ENCODE assay signal across 25 cellular contexts in the genomic region with DNA sequence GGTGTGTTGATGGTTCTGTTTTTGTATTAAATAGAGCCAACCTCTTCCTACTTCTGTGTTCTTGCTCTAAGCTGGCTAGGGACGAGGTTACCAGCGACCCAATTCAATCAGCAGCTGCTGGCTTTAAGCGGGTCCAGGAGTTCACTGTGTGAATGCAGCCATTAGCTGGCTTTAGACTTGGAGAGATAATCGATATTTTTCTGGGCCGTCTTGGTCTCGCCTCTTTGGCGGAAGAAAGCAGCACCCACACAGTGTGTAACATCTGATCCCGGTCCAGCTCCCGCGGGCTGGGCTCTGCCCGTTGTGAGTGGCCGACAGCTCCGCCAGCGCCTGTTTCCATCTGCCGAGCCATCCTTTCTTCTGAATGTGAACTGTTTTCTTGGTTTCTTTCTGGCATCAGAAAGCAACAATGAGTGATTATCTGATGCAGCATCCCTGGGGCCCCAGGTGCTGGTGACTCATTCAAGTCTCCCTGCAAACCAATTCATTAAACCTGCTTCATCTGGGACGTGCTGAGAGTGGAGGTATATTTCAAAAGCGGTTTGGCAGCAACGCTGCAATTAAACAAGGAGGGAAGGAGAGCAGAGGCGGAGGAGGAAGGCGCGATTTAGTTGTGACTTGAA.
DNase-seq lines count a peak whose midpoint lies in the region; ATAC-seq, FAIRE-seq and TF ChIP-seq lines count a peak whose summit lies in the region.
"Had no signal": no experiment of that assay in that cellular context is flagged by ENCODE, and none has a peak within 500 bp of the region (broad histone marks: within the 10 kb centered on the region; RNA-seq: fewer than 3 reads in every experiment).

No MANE protein-coding gene starts in this region.

- FAIRE-seq in bronchial epithelial cell (lab: Jason Lieb, UNC), result peak; percentile 13
- FAIRE-seq: islet of Langerhans had no signal

- no peak overlapping the region for H3K27ac Mint-ChIP-seq in activated CD8-positive, alpha-beta memory T cell treated with anti-CD3 and anti-CD28 coated beads, Interleukin-2, amount 10 ng/mL, durations not matched to agents 7 days and 5 days
- H3K27ac Mint-ChIP-seq in activated CD4-positive, alpha-beta T cell treated with anti-CD3 and anti-CD28 coated beads for 36 hours, result no peak overlapping the region
- H3K27ac Mint-ChIP-seq: activated naive CD8-positive, alpha-beta T cell treated with anti-CD3 and anti-CD28 coated beads for 36 hours; H9; naive thymus-derived CD8-positive, alpha-beta T cell; T-cell had no signal

- no peak overlapping the region for H3K4me3 Mint-ChIP-seq in activated CD8-positive, alpha-beta memory T cell treated with anti-CD3 and anti-CD28 coated beads, Interleukin-2, amount 10 ng/mL, durations not matched to agents 7 days and 5 days
- no peak overlapping the region for H3K4me3 Mint-ChIP-seq in activated CD4-positive, alpha-beta T cell treated with anti-CD3 and anti-CD28 coated beads for 36 hours
- H3K4me3 Mint-ChIP-seq: activated naive CD8-positive, alpha-beta T cell treated with anti-CD3 and anti-CD28 coated beads for 36 hours; activated T-cell treated with anti-CD3 and anti-CD28 coated beads, Interleukin-2, amount 50 U/mL, for 4 hours; H9; IgD-negative memory B cell; naive thymus-derived CD8-positive, alpha-beta T cell; T-cell had no signal

- H3K9me3 ChIP-seq in lung (ENCODE audit: control insufficient read depth in 2 of 2, insufficient read depth in 1 of 2, low read length in 1 of 2) (peaks cover 0 to 10% of the 10 kb centered on the region in 2 donors), vagina (no peaks in the 10 kb centered on the region)
- H3K9me3 ChIP-seq: BE2C, body of pancreas had no signal

- peaks cover 7% of the 10 kb centered on the region for H3K27me3 Mint-ChIP-seq in activated CD8-positive, alpha-beta memory T cell treated with anti-CD3 and anti-CD28 coated beads, Interleukin-2, amount 10 ng/mL, durations not matched to agents 7 days and 5 days
- peaks cover 20% of the 10 kb centered on the region for H3K27me3 Mint-ChIP-seq in activated CD4-positive, alpha-beta T cell treated with anti-CD3 and anti-CD28 coated beads for 36 hours

- TF ChIP-seq POLR2A in vagina (IDR thresholded peaks at IDR 0.05), result no peak

- H3K4me1 ChIP-seq in lung (ENCODE audit: control insufficient read depth in 2 of 2, insufficient read depth in 2 of 2, low read length in 2 of 2), result no peaks in the 10 kb centered on the region
- peaks cover 16% of the 10 kb centered on the region for H3K4me1 ChIP-seq in vagina
- H3K4me1 ChIP-seq: BE2C had no signal

- no peaks in the 10 kb centered on the region for H3K27me3 ChIP-seq in bronchial epithelial cell (ENCODE audit: control insufficient read depth, insufficient read depth, low read length)
- H3K27me3 ChIP-seq in lung (ENCODE audit: control insufficient read depth, insufficient read depth), result no peaks in the 10 kb centered on the region
- no peaks in the 10 kb centered on the region for H3K27me3 ChIP-seq in vagina
- H3K27me3 ChIP-seq: body of pancreas had no signal

- no peak overlapping the region for H3K4me3 ChIP-seq in bronchial epithelial cell (ENCODE audit: low read depth, low read length)
- H3K4me3 ChIP-seq in lung, result no peak overlapping the region
- H3K4me3 ChIP-seq in vagina, result no peak overlapping the region
- H3K4me3 ChIP-seq: body of pancreas had no signal

- TF ChIP-seq CTCF in bronchial epithelial cell (IDR thresholded peaks at IDR 0.05; ENCODE audit: insufficient read depth, low read length, severe bottlenecking) (no peak), lung (IDR thresholded peaks at IDR 0.05; ENCODE audit: control extremely low read depth, extremely low read depth) (no peak), vagina (IDR thresholded peaks at IDR 0.05) (no peak)

- no peaks in the 10 kb centered on the region for H3K4me1 Mint-ChIP-seq in activated CD8-positive, alpha-beta memory T cell treated with anti-CD3 and anti-CD28 coated beads, Interleukin-2, amount 10 ng/mL, durations not matched to agents 7 days and 5 days
- H3K4me1 Mint-ChIP-seq in activated CD4-positive, alpha-beta T cell treated with anti-CD3 and anti-CD28 coated beads for 36 hours, result no peaks in the 10 kb centered on the region
- H3K4me1 Mint-ChIP-seq: activated naive CD8-positive, alpha-beta T cell treated with anti-CD3 and anti-CD28 coated beads for 36 hours; IgD-negative memory B cell; naive thymus-derived CD8-positive, alpha-beta T cell; T-cell had no signal

- CTCF ChIA-PET in activated CD8-positive, alpha-beta memory T cell treated with anti-CD3 and anti-CD28 coated beads, Interleukin-2, amount 10 ng/mL, durations not matched to agents 7 days and 5 days (lab: Charles Lee), result no interaction called here
- CTCF ChIA-PET in activated CD4-positive, alpha-beta T cell treated with anti-CD3 and anti-CD28 coated beads for 36 hours (lab: Charles Lee), result no interaction called here

- H3K9me3 Mint-ChIP-seq in activated CD8-positive, alpha-beta memory T cell treated with anti-CD3 and anti-CD28 coated beads, Interleukin-2, amount 10 ng/mL, durations not matched to agents 7 days and 5 days (ENCODE audit: low read depth), result no peaks in the 10 kb centered on the region
- H3K9me3 Mint-ChIP-seq in activated CD4-positive, alpha-beta T cell treated with anti-CD3 and anti-CD28 coated beads for 36 hours (ENCODE audit: low read depth), result no peaks in the 10 kb centered on the region
- H3K9me3 Mint-ChIP-seq: activated naive CD8-positive, alpha-beta T cell treated with anti-CD3 and anti-CD28 coated beads for 36 hours; activated T-cell treated with anti-CD3 and anti-CD28 coated beads, Interleukin-2, amount 50 U/mL, for 4 hours; T-cell had no signal

- ATAC-seq in lung (ENCODE audit: insufficient read depth, low FRiP score), result no peak
- ATAC-seq in activated CD8-positive, alpha-beta memory T cell treated with anti-CD3 and anti-CD28 coated beads, Interleukin-2, amount 10 ng/mL, durations not matched to agents 7 days and 5 days, result no peak
- no peak for ATAC-seq in activated CD4-positive, alpha-beta T cell treated with anti-CD3 and anti-CD28 coated beads for 36 hours
- ATAC-seq: activated T-cell treated with anti-CD3 and anti-CD28 coated beads, Interleukin-2, amount 50 U/mL, for 4 hours; body of pancreas; naive thymus-derived CD8-positive, alpha-beta T cell; T-cell had no signal

- WGBS in lung, 2 donors, result 82 to 85% methylated on average over 21 of the region's 21 CpGs

- POLR2A ChIA-PET in activated CD4-positive, alpha-beta T cell treated with anti-CD3 and anti-CD28 coated beads for 36 hours (lab: Charles Lee), result no interaction called here

- intact Hi-C loops in vagina (cut with DNase I), result no loop called here
- intact Hi-C loops in activated CD4-positive, alpha-beta T cell treated with anti-CD3 and anti-CD28 coated beads for 36 hours (cut with DNase I, micrococcal nuclease), result no loop called here

- H3K36me3 ChIP-seq in bronchial epithelial cell (ENCODE audit: control insufficient read depth, insufficient read depth, low read length), result no peaks in the 10 kb centered on the region
- H3K36me3 ChIP-seq in lung (ENCODE audit: control insufficient read depth in 2 of 2, insufficient read depth in 2 of 2, low read length in 2 of 2), result no peaks in the 10 kb centered on the region
- no peaks in the 10 kb centered on the region for H3K36me3 ChIP-seq in vagina
- H3K36me3 ChIP-seq: BE2C had no signal

- H3K27ac ChIP-seq in lung (ENCODE audit: low read depth in 1 of 2, low read length in 1 of 2) (no peak overlapping the region), vagina (peak overlapping the region; percentile 49)
- H3K27ac ChIP-seq: 22Rv1, body of pancreas, HL-60 had no signal

- DNase-seq in DMS79 treated with DMSO at 0.1 percent for 48 hours (lab: John Stamatoyannopoulos, UW) (peak; percentile 51), DMS79 (lab: John Stamatoyannopoulos, UW) (no peak), bronchial epithelial cell (ENCODE audit: low read depth) (no peak), lung (ENCODE audit: low spot score) (peak; percentile 18), vagina (ENCODE audit: extremely low spot score in 2 of 2) (peak in 1 of 2 donors; percentile 87)
- no peak for DNase-seq in activated CD8-positive, alpha-beta memory T cell treated with anti-CD3 and anti-CD28 coated beads, Interleukin-2, amount 10 ng/mL, durations not matched to agents 7 days and 5 days
- no peak for DNase-seq in effector CD8-positive, alpha-beta T cell (lab: John Stamatoyannopoulos, UW)
- DNase-seq in activated CD4-positive, alpha-beta T cell treated with anti-CD3 and anti-CD28 coated beads for 36 hours, result no peak
- DNase-seq: activated CD4-positive, alpha-beta T cell treated with anti-CD3 and anti-CD28 coated beads, Interleukin-2, amount 50 U/mL, for 48 hours; activated naive CD8-positive, alpha-beta T cell treated with anti-CD3 and anti-CD28 coated beads for 36 hours; activated T-cell treated with anti-CD3 and anti-CD28 coated beads, Interleukin-2, amount 50 U/mL, for 4 hours; BE2C; body of pancreas; dermis blood vessel endothelial cell; H9; MV-4-11; naive thymus-derived CD8-positive, alpha-beta T cell; NCI-H2081 treated with DMSO at 0.1 percent for 48 hours; NK-92 treated with Interleukin-12 subunit alpha and Interleukin-12 subunit beta, amount 100 ng/mL, for 24 hours; stimulated activated CD4-positive, alpha-beta T cell treated with anti-CD3 and anti-CD28 coated beads, Interleukin-12 subunit alpha, Interleukin-12 subunit beta, amount 100 ng/mL, for 4 hours; T-cell had no signal

- H3K36me3 Mint-ChIP-seq in activated CD8-positive, alpha-beta memory T cell treated with anti-CD3 and anti-CD28 coated beads, Interleukin-2, amount 10 ng/mL, durations not matched to agents 7 days and 5 days, result no peaks in the 10 kb centered on the region
- no peaks in the 10 kb centered on the region for H3K36me3 Mint-ChIP-seq in activated CD4-positive, alpha-beta T cell treated with anti-CD3 and anti-CD28 coated beads for 36 hours (ENCODE audit: low read depth)
- H3K36me3 Mint-ChIP-seq: activated naive CD8-positive, alpha-beta T cell treated with anti-CD3 and anti-CD28 coated beads for 36 hours; IgD-negative memory B cell; naive thymus-derived CD8-positive, alpha-beta T cell; T-cell had no signal

Comparison
In these comparisons a context has a peak if more than half of its experiments do, and no peak if none do; other contexts are left out.
1. DNase-seq: peak in DMS79 treated with DMSO at 0.1 percent for 48 hours (single experiment) and lung (single experiment); none in DMS79 (single experiment), bronchial epithelial cell (single experiment), activated CD8-positive, alpha-beta memory T cell treated with anti-CD3 and anti-CD28 coated beads, Interleukin-2, amount 10 ng/mL, durations not matched to agents 7 days and 5 days (single experiment), effector CD8-positive, alpha-beta T cell (single experiment) and activated CD4-positive, alpha-beta T cell treated with anti-CD3 and anti-CD28 coated beads for 36 hours (single experiment).